ENCODE assay signal across 1 cellular context in genomic region chr6:16276991-16277981, GRCh38.
A peak's percentile ranks its signal among the peaks of the same experiment; 100 is the strongest.
TF ChIP-seq lines count a peak whose summit lies in the region.

No MANE protein-coding gene starts in this region.

TF ChIP-seq in K562, 482 proteins besides CTCF, POLR2A, EP300 and RAD21 (continued from another document and continues in another):
- TF ChIP-seq ELK1 (CRISPR knock-in tag; IDR thresholded peaks at IDR 0.05), result no peak
- TF ChIP-seq MLLT1 (IDR thresholded peaks at IDR 0.05), result no peak
- TF ChIP-seq ZNF76 (CRISPR knock-in tag; IDR thresholded peaks at IDR 0.05; ENCODE audit: borderline replicate concordance), result no peak
- TF ChIP-seq ARID3A (IDR thresholded peaks at IDR 0.05; ENCODE audit: borderline replicate concordance, low read depth, low read length), result peak; percentile 33; the same call in 1 of the 2 replicates
- no peak for TF ChIP-seq ETV6 (IDR thresholded peaks at IDR 0.05; ENCODE audit: borderline replicate concordance in 1 of 2, low read depth in 2 of 2, low read length in 1 of 2)
- TF ChIP-seq ETV6 (CRISPR knock-in tag; IDR thresholded peaks at IDR 0.05; ENCODE audit: borderline replicate concordance), result no peak
- TF ChIP-seq HDAC3 (IDR thresholded peaks at IDR 0.05; ENCODE audit: borderline replicate concordance, partially characterized antibody), result no peak
- TF ChIP-seq ZC3H8 (IDR thresholded peaks at IDR 0.05), result no peak
- no peak for TF ChIP-seq TCF7L2 (IDR thresholded peaks at IDR 0.05; ENCODE audit: low read depth, low read length)
- TF ChIP-seq NR3C1 (CRISPR knock-in tag; IDR thresholded peaks at IDR 0.05), result no peak
- no peak for TF ChIP-seq GTF3C2 (IDR thresholded peaks at IDR 0.05; ENCODE audit: borderline replicate concordance, extremely low read depth, insufficient read length)
- TF ChIP-seq SMC3 (conservative IDR thresholded peaks at IDR 0.05; ENCODE audit: insufficient read depth, low read depth, low read length), result peak; percentile 90
- no peak for TF ChIP-seq NKRF (IDR thresholded peaks at IDR 0.05; ENCODE audit: borderline replicate concordance)
- TF ChIP-seq RFX5 (IDR thresholded peaks at IDR 0.05; ENCODE audit: low read depth, low read length), result no peak
- TF ChIP-seq ZFPM2 (CRISPR knock-in tag; IDR thresholded peaks at IDR 0.05), result no peak
- no peak for TF ChIP-seq CTCFL (IDR thresholded peaks at IDR 0.05; ENCODE audit: borderline replicate concordance, insufficient read depth, low read depth, low read length, poor library complexity, severe bottlenecking)
- TF ChIP-seq TARDBP (IDR thresholded peaks at IDR 0.05), result peak; percentile 46; the same call in 1 of the 2 replicates
- no peak for TF ChIP-seq SRSF1 (IDR thresholded peaks at IDR 0.05; ENCODE audit: low read depth, low read length)
- TF ChIP-seq TEAD2 (tag; IDR thresholded peaks at IDR 0.05), result no peak
- no peak for TF ChIP-seq ZNF197 (CRISPR knock-in tag; IDR thresholded peaks at IDR 0.05; ENCODE audit: low read depth)
- TF ChIP-seq MYC (IDR thresholded peaks at IDR 0.05; ENCODE audit: low read depth, low read length), result peak; percentile 54; the same call in 1 of the 2 replicates
- TF ChIP-seq MYC (CRISPR knock-in tag; IDR thresholded peaks at IDR 0.05; ENCODE audit: borderline replicate concordance, low read depth), result no peak
- no peak for TF ChIP-seq KAT8 (IDR thresholded peaks at IDR 0.05; ENCODE audit: low read depth)
- TF ChIP-seq MXD1 (CRISPR knock-in tag; IDR thresholded peaks at IDR 0.05; ENCODE audit: borderline replicate concordance, poor library complexity, severe bottlenecking), result no peak
- TF ChIP-seq TBP (optimal IDR thresholded peaks at IDR 0.05; ENCODE audit: low read depth, low read length), result no peak
- TF ChIP-seq POLR3A (IDR thresholded peaks at IDR 0.05; ENCODE audit: borderline replicate concordance, extremely low read depth, insufficient read depth, insufficient read length), result no peak
- TF ChIP-seq ZBTB12 (CRISPR knock-in tag; IDR thresholded peaks at IDR 0.05), result no peak
- peak; percentile 78 for TF ChIP-seq BHLHE40 (IDR thresholded peaks at IDR 0.05; ENCODE audit: low read length)
- no peak for TF ChIP-seq ZNF77 (CRISPR knock-in tag; IDR thresholded peaks at IDR 0.05)
- no peak for TF ChIP-seq ZNF239 (CRISPR knock-in tag; IDR thresholded peaks at IDR 0.05)
- TF ChIP-seq SNIP1 (IDR thresholded peaks at IDR 0.05; ENCODE audit: low read depth), result no peak
- no peak for TF ChIP-seq SREBF1 (IDR thresholded peaks at IDR 0.05; ENCODE audit: borderline replicate concordance, low read depth, low read length)
- no peak for TF ChIP-seq SMAD1 (IDR thresholded peaks at IDR 0.05; ENCODE audit: low read depth, low read length, partially characterized antibody)
- no peak for TF ChIP-seq ZNF695 (CRISPR knock-in tag; IDR thresholded peaks at IDR 0.05)
- TF ChIP-seq TAF15 (IDR thresholded peaks at IDR 0.05; ENCODE audit: low read depth, low read length), result no peak
- peak; percentile 98 for TF ChIP-seq JUND (IDR thresholded peaks at IDR 0.05; ENCODE audit: borderline replicate concordance, low read depth, low read length)
- peak; percentile 97 for TF ChIP-seq JUND (tag; IDR thresholded peaks at IDR 0.05; ENCODE audit: borderline replicate concordance, low read depth, low read length)
- no peak for TF ChIP-seq ZNF408 (CRISPR knock-in tag; IDR thresholded peaks at IDR 0.05; ENCODE audit: low read depth)
- TF ChIP-seq DIDO1 (tag; IDR thresholded peaks at IDR 0.05; ENCODE audit: low read depth), result no peak
- no peak for TF ChIP-seq USF2 (CRISPR knock-in tag; IDR thresholded peaks at IDR 0.05)
- no peak for TF ChIP-seq NCOA6 (IDR thresholded peaks at IDR 0.05)
- no peak for TF ChIP-seq ZBTB33 (CRISPR knock-in tag; IDR thresholded peaks at IDR 0.05)
- TF ChIP-seq DPF2 (IDR thresholded peaks at IDR 0.05), result peak; percentile 88
- TF ChIP-seq ESRRB (CRISPR knock-in tag; IDR thresholded peaks at IDR 0.05; ENCODE audit: borderline replicate concordance), result no peak
- 0 out of 2 replicates have a peak, but pooled peaks have one; percentile 7 for TF ChIP-seq ZKSCAN1 (IDR thresholded peaks at IDR 0.05; ENCODE audit: low read depth, low read length)
- no peak for TF ChIP-seq ASH1L (IDR thresholded peaks at IDR 0.05; ENCODE audit: borderline replicate concordance, low read depth, partially characterized antibody)
- no peak for TF ChIP-seq RBBP5 (IDR thresholded peaks at IDR 0.05; ENCODE audit: borderline replicate concordance, insufficient read depth, low read length, poor library complexity, severe bottlenecking)
- TF ChIP-seq POLR2B (IDR thresholded peaks at IDR 0.05; ENCODE audit: low read depth, partially characterized antibody), result no peak
- TF ChIP-seq ETS2 (tag; IDR thresholded peaks at IDR 0.05; ENCODE audit: borderline replicate concordance, poor library complexity, severe bottlenecking), result no peak
- TF ChIP-seq NFE2 (IDR thresholded peaks at IDR 0.05; ENCODE audit: low read depth), result peak; percentile 70
